ENCODE assay signal across 35 cellular contexts in the genomic region with DNA sequence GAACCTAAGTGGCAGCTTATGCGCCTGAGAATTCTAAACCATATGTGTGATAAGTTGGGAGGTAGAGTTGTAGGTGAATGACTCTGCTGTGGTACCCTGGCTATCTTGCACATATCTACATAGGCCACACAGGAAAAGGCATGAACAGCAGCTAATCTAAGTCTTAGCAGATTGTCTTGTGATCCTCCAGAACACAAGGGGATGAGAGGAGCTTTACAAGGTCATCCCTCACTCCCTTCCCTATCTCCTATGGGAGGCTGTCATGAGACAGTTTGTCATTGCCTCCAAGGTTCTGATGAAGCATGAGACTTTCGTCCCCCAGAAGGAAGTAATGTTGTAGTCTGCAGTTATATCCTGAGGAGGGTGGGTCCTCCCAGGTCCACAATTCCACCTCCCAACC. TPM values are rescaled to one million over a fixed set of nuclear protein-coding genes. Genes with fewer than 3 reads are reported as not detected.
"Had no signal": no experiment of that assay in that cellular context is flagged by ENCODE, and none has a peak within 500 bp of the region (broad histone marks: within the 10 kb centered on the region; RNA-seq: fewer than 3 reads in every experiment).

No MANE protein-coding gene starts in this region.

- H3K36me3 ChIP-seq: left ventricle myocardium inferior, neural progenitor cell, neutrophil, right atrium auricular region, right lobe of liver, thyroid gland, transverse colon, upper lobe of left lung, vagina had no signal

- DNase-seq: islet precursor cell; left ventricle myocardium inferior; mesendoderm; naive B cell; natural killer cell; nephron progenitor cell; occipital lobe; right lobe of liver; stimulated activated CD4-positive, alpha-beta T cell treated with anti-CD3 and anti-CD28 coated beads, Interleukin-12 subunit alpha, Interleukin-12 subunit beta, amount 100 ng/mL, for 4 hours; stimulated activated CD4-positive, alpha-beta T cell treated with anti-CD3 and anti-CD28 coated beads, Interleukin-15, amount 100 ng/mL, for 24 hours; stimulated activated CD4-positive, alpha-beta T cell treated with anti-CD3 and anti-CD28 coated beads, Interleukin-2, amount 100 ng/mL, for 24 hours; stimulated activated CD4-positive, alpha-beta T cell treated with anti-CD3 and anti-CD28 coated beads, Interleukin-4, amount 100 ng/mL, for 24 hours; stimulated activated naive CD4-positive, alpha-beta T cell; substantia nigra; testis; thyroid gland; transverse colon; upper lobe of left lung had no signal

- ATAC-seq: natural killer cell; right lobe of liver; stimulated activated effector memory CD8-positive, alpha-beta T cell treated with anti-CD3 and anti-CD28 coated beads, Interleukin-12 subunit alpha, Interleukin-12 subunit beta, amount 100 ng/mL, for 72 hours had no signal

- H3K9me3 ChIP-seq: left ventricle myocardium inferior, neutrophil, right atrium auricular region, right lobe of liver, testis, thyroid gland, transverse colon, upper lobe of left lung, vagina had no signal

- H3K4me1 ChIP-seq: neural progenitor cell, parathyroid adenoma had no signal

- H3K27me3 Mint-ChIP-seq: progenitor cell of endocrine pancreas had no signal

- H3K36me3 Mint-ChIP-seq: mesothelial cell of epicardium; neural progenitor cell; stimulated activated effector memory CD8-positive, alpha-beta T cell treated with anti-CD3 and anti-CD28 coated beads, Interleukin-12 subunit alpha, Interleukin-12 subunit beta, amount 100 ng/mL, for 72 hours had no signal

- H3K4me3 Mint-ChIP-seq: mesothelial cell of epicardium; naive B cell; natural killer cell; nephron progenitor cell; neural progenitor cell; stimulated activated effector memory CD8-positive, alpha-beta T cell treated with anti-CD3 and anti-CD28 coated beads, Interleukin-12 subunit alpha, Interleukin-12 subunit beta, amount 100 ng/mL, for 72 hours; stimulated activated naive CD8-positive, alpha-beta T cell treated with anti-CD3 and anti-CD28 coated beads, Interleukin-15, Interleukin-2, amounts not matched to agents 100 ng/mL and 50 ng/mL, for 24 hours had no signal

- H3K27ac Mint-ChIP-seq: mesothelial cell of epicardium; naive B cell; natural killer cell; nephron progenitor cell; neural progenitor cell; progenitor cell of endocrine pancreas; stimulated activated effector memory CD8-positive, alpha-beta T cell treated with anti-CD3 and anti-CD28 coated beads, Interleukin-12 subunit alpha, Interleukin-12 subunit beta, amount 100 ng/mL, for 72 hours; stimulated activated naive CD8-positive, alpha-beta T cell treated with anti-CD3 and anti-CD28 coated beads, Interleukin-15, Interleukin-2, amounts not matched to agents 100 ng/mL and 50 ng/mL, for 24 hours had no signal

- H3K27me3 ChIP-seq: hepatocyte, neural progenitor cell, right atrium auricular region, right lobe of liver, testis, thyroid gland, transverse colon, upper lobe of left lung, vagina had no signal

- H3K27ac ChIP-seq: hepatocyte, left ventricle myocardium inferior, neural progenitor cell, neutrophil, parathyroid adenoma, right atrium auricular region, right lobe of liver, testis, thyroid gland, transverse colon, vagina had no signal

- H3K4me1 Mint-ChIP-seq: mesothelial cell of epicardium, nephron progenitor cell had no signal

- H3K4me3 ChIP-seq: hepatocyte, left ventricle myocardium inferior, lung, neural progenitor cell, right atrium auricular region, right lobe of liver, testis, thyroid gland, transverse colon, upper lobe of left lung, vagina had no signal

RNA-seq across cellular contexts. Expression of a gene that starts 3.7 kb away (rescaled TPM):
- total RNA-seq: osteocyte had no signal
- polyA plus RNA-seq: hepatocyte had no signal

RNA-seq across cellular contexts. Expression of a gene that starts 26.6 kb away (rescaled TPM):
- total RNA-seq: kidney epithelial cell, left ventricle myocardium inferior, lower leg skin, mesothelial cell of epicardium, natural killer cell, occipital lobe, osteocyte, progenitor cell of endocrine pancreas, pulmonary artery endothelial cell, right atrium auricular region, skeletal muscle tissue, testis, thyroid gland, transverse colon, urinary bladder, vagina had no signal
